Comparison of ENCODE assay signal across 11 cellular contexts in genomic region chr4:121168865-121169281, GRCh38. TPM values are rescaled to one million over a fixed set of nuclear protein-coding genes. Genes with fewer than 3 reads are reported as not detected.
A peak's percentile ranks its signal among the peaks of the same experiment; 100 is the strongest.
DNase-seq lines count a peak whose midpoint lies in the region; ATAC-seq, FAIRE-seq and TF ChIP-seq lines count a peak whose summit lies in the region.
"Had no signal": no experiment of that assay in that cellular context is flagged by ENCODE, and none has a peak within 500 bp of the region (broad histone marks: within the 10 kb centered on the region; RNA-seq: fewer than 3 reads in every experiment).

No MANE protein-coding gene starts in this region.

- DNase-seq in left lobe of liver (ENCODE audit: low spot score): no peak
- DNase-seq in activated gamma-delta T cell treated with Interleukin-2 at 50 U/mL for 16 hours: no peak
- DNase-seq in HTR-8/SVneo (ENCODE audit: insufficient read length, low spot score): no peak
- no peak for DNase-seq in MM.1S
- DNase-seq: activated CD8-positive, alpha-beta T cell treated with anti-CD3 and anti-CD28 coated beads for 36 hours; DND-41; NCI-H1930 had no signal

- H2AFZ ChIP-seq in MM.1S (ENCODE audit: low read length): no peak overlapping the region

- H3K36me3 ChIP-seq in MM.1S (replicated peaks; ENCODE audit: insufficient read depth, low read length): no peaks in the 10 kb centered on the region

- peak; percentile 88 for ATAC-seq in GM18858 (IDR thresholded peaks at IDR 0.05; ENCODE audit: unreplicated experiment)
- peak; percentile 85 for ATAC-seq in GM21390 (IDR thresholded peaks at IDR 0.05; ENCODE audit: unreplicated experiment)
- peak; percentile 76 for ATAC-seq in HG03103 (IDR thresholded peaks at IDR 0.05; ENCODE audit: low read depth, unreplicated experiment)
- ATAC-seq in left lobe of liver: peak; percentile 38
- ATAC-seq: activated CD8-positive, alpha-beta T cell treated with anti-CD3 and anti-CD28 coated beads for 36 hours had no signal

- H4K20me1 ChIP-seq in MM.1S (ENCODE audit: insufficient read depth, low read length): no peaks in the 10 kb centered on the region

- no peaks in the 10 kb centered on the region for H3F3A ChIP-seq in MM.1S (ENCODE audit: insufficient read depth, low read length)

- no peak overlapping the region for H3K9ac ChIP-seq in MM.1S (ENCODE audit: low read length)

- H3K4me1 ChIP-seq in MM.1S (ENCODE audit: low read length): peaks cover 6% of the 10 kb centered on the region; the same call in 1 of the 2 replicates

- no peak overlapping the region for H3K27ac ChIP-seq in MM.1S (ENCODE audit: low read length)
- H3K27ac ChIP-seq: epithelial cell of prostate had no signal

- no peak overlapping the region for H3K4me3 ChIP-seq in MM.1S (ENCODE audit: low read length)

- H3K9me2 ChIP-seq in MM.1S (replicated peaks; ENCODE audit: insufficient read depth, low read length): no peaks in the 10 kb centered on the region

- no peak overlapping the region for H3K4me2 ChIP-seq in MM.1S (ENCODE audit: low read depth, low read length)

- H3K9me3 ChIP-seq in MM.1S (replicated peaks; ENCODE audit: insufficient read depth, low read length): no peaks in the 10 kb centered on the region

- TF ChIP-seq CTCF in MM.1S (IDR thresholded peaks at IDR 0.05; ENCODE audit: low read length): no peak

- H3K27me3 ChIP-seq in MM.1S (replicated peaks; ENCODE audit: insufficient read depth, low read length): no peaks in the 10 kb centered on the region

- FAIRE-seq in HTR-8/SVneo (lab: Jason Lieb, UNC): no peak

- no peaks in the 10 kb centered on the region for H3K79me2 ChIP-seq in MM.1S (ENCODE audit: low read length)

RNA-seq across cellular contexts. Expression of gene TNIP3, which starts 4.8 kb away (rescaled TPM):
- total RNA-seq in left lobe of liver: not detected

Comparison
In these comparisons a context has a peak if more than half of its experiments do, and no peak if none do; other contexts are left out.
1. ATAC-seq: peak in every context shown above with its lines; median percentile 88 in GM18858; 85 in GM21390; 76 in HG03103; 38 in left lobe of liver.